ENCODE assay signal across 8 cellular contexts in the genomic region with DNA sequence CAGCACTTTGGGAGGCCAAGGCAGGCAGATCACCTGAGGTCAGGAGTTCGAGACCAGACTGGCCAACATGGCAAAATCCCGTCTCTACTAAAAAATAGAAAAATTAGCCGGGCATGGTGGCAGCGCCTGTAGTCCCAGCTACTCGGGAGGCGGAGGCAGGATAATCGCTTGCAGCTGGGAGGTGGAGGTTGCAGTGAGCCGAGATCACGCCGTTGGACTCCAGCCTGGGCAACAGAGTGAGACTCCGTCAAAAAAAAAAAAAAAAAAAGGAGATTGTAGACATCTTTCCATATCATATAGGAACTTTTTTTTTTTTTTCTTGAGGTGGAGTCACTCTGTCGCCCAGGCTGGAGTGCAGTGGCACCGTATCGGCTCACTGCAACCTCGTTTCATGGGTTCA. TPM values are rescaled to one million over a fixed set of nuclear protein-coding genes. Genes with fewer than 3 reads are reported as not detected.
A peak's percentile ranks its signal among the peaks of the same experiment; 100 is the strongest.
DNase-seq lines count a peak whose midpoint lies in the region; ATAC-seq and TF ChIP-seq lines count a peak whose summit lies in the region.
"Not testable (repeated sequence)": the region's sequence is repeated elsewhere in the genome, so short reads cannot be mapped to it uniquely, and the experiment has no call there.

No MANE protein-coding gene starts in this region.

- in situ Hi-C loops in astrocyte of the spinal cord (cut with HindIII; ENCODE audit: low sequenced_read_pairs), result not testable (repeated sequence)

- TF ChIP-seq CTCF in Calu3 (IDR thresholded peaks at IDR 0.05; ENCODE audit: unreplicated experiment); astrocyte of the spinal cord (IDR thresholded peaks at IDR 0.05; ENCODE audit: low read depth, low read length); esophagus muscularis mucosa (IDR thresholded peaks at IDR 0.05); right lobe of liver (IDR thresholded peaks at IDR 0.05); upper lobe of left lung (IDR thresholded peaks at IDR 0.05): not testable (repeated sequence)

- peaks cover 25% of the 10 kb centered on the region for H3K36me3 Mint-ChIP-seq in Calu3 (ENCODE audit: insufficient read depth, unreplicated experiment)
- H3K36me3 Mint-ChIP-seq in activated CD4-positive, alpha-beta T cell treated with anti-CD3 and anti-CD28 coated beads, Interleukin-2, amount 10 ng/mL, durations not matched to agents 24 days and 14 days (ENCODE audit: low read depth), result not testable (repeated sequence)

- H3K4me3 ChIP-seq in MG63 (peak overlapping the region; percentile 70), astrocyte of the spinal cord (ENCODE audit: low read depth, low read length) (peak overlapping the region; percentile 69), esophagus muscularis mucosa (peak overlapping the region; percentile 83 to 98 (median 87)), right lobe of liver (peak overlapping the region; percentile 88 to 90 (median 90)), upper lobe of left lung (peak overlapping the region in 3 of 4 donors; percentile 75 to 95 (median 94))

- peaks cover 11% of the 10 kb centered on the region for H3K4me1 Mint-ChIP-seq in Calu3 (ENCODE audit: low read depth, unreplicated experiment)
- H3K4me1 Mint-ChIP-seq in activated CD4-positive, alpha-beta T cell treated with anti-CD3 and anti-CD28 coated beads, Interleukin-2, amount 10 ng/mL, durations not matched to agents 24 days and 14 days, result peaks cover 12% of the 10 kb centered on the region

- WGBS in esophagus muscularis mucosa, result 79% methylated on average over 15 of the region's 15 CpGs
- 78% methylated on average over 10 of the region's 15 CpGs for WGBS in right lobe of liver (ENCODE audit: insufficient coverage, low coverage, low lambda C conversion rate, missing lambda C conversion rate)
- 87 to 88% methylated on average over 15 of the region's 15 CpGs for WGBS in upper lobe of left lung, 2 donors

- not testable (repeated sequence) for H3K27ac Mint-ChIP-seq in Calu3 (ENCODE audit: unreplicated experiment)
- H3K27ac Mint-ChIP-seq in activated CD4-positive, alpha-beta T cell treated with anti-CD3 and anti-CD28 coated beads, Interleukin-2, amount 10 ng/mL, durations not matched to agents 24 days and 14 days, result peak overlapping the region; percentile 95

- peaks cover 19 to 36% (median 31%) of the 10 kb centered on the region in 4 donors for H3K4me1 ChIP-seq in esophagus muscularis mucosa
- peaks cover 0 to 26% (median 3%) of the 10 kb centered on the region in 4 donors for H3K4me1 ChIP-seq in right lobe of liver
- peaks cover 18 to 30% (median 21%) of the 10 kb centered on the region in 4 donors for H3K4me1 ChIP-seq in upper lobe of left lung

- TF ChIP-seq POLR2A in esophagus muscularis mucosa (IDR thresholded peaks at IDR 0.05; ENCODE audit: low read depth); right lobe of liver (IDR thresholded peaks at IDR 0.05); upper lobe of left lung (IDR thresholded peaks at IDR 0.05): not testable (repeated sequence)

- CTCF ChIA-PET in Calu3 (lab: Charles Lee), result not testable (repeated sequence)

- H3K27ac ChIP-seq in esophagus muscularis mucosa (replicated peaks in 1 of 4) (peak overlapping the region; percentile 96 to 98 (median 97)), right lobe of liver (peak overlapping the region in 2 of 3 donors; percentile 88 to 91), upper lobe of left lung (peak overlapping the region; percentile 89 to 98 (median 92))

- not testable (repeated sequence) for ATAC-seq in right lobe of liver; upper lobe of left lung (ENCODE audit: low FRiP score in 2 of 2)

- H3K36me3 ChIP-seq in MG63, esophagus muscularis mucosa, right lobe of liver, upper lobe of left lung: not testable (repeated sequence)

- H3K27me3 Mint-ChIP-seq in Calu3 (ENCODE audit: unreplicated experiment); activated CD4-positive, alpha-beta T cell treated with anti-CD3 and anti-CD28 coated beads, Interleukin-2, amount 10 ng/mL, durations not matched to agents 24 days and 14 days: not testable (repeated sequence)

- H3K9me3 ChIP-seq in MG63, esophagus muscularis mucosa, right lobe of liver, upper lobe of left lung: not testable (repeated sequence)

- peak overlapping the region; percentile 90 for H3K4me3 Mint-ChIP-seq in Calu3 (ENCODE audit: low read depth, unreplicated experiment)
- H3K4me3 Mint-ChIP-seq in activated CD4-positive, alpha-beta T cell treated with anti-CD3 and anti-CD28 coated beads, Interleukin-2, amount 10 ng/mL, durations not matched to agents 24 days and 14 days, result peak overlapping the region; percentile 96

- not testable (repeated sequence) for BruUV-seq in Calu3 (replicated peaks; lab: Mats Ljungman, UMichigan)

- H3K9me3 Mint-ChIP-seq in Calu3 (ENCODE audit: low read depth, unreplicated experiment); activated CD4-positive, alpha-beta T cell treated with anti-CD3 and anti-CD28 coated beads, Interleukin-2, amount 10 ng/mL, durations not matched to agents 24 days and 14 days: not testable (repeated sequence)

- not testable (repeated sequence) for H3K27me3 ChIP-seq in MG63, esophagus muscularis mucosa, right lobe of liver, upper lobe of left lung

- TF ChIP-seq EP300 in esophagus muscularis mucosa (IDR thresholded peaks at IDR 0.05); upper lobe of left lung (IDR thresholded peaks at IDR 0.05): not testable (repeated sequence)

- intact Hi-C loops in Calu3 (cut with micrococcal nuclease; ENCODE audit: unreplicated experiment); activated CD4-positive, alpha-beta T cell treated with anti-CD3 and anti-CD28 coated beads, Interleukin-2, amount 10 ng/mL, durations not matched to agents 24 days and 14 days (cut with micrococcal nuclease); esophagus muscularis mucosa (cut with DNase I); right lobe of liver (cut with DNase I); posterior vena cava (cut with DNase I): not testable (repeated sequence)

- DNase-seq in Calu3; MG63; activated CD4-positive, alpha-beta T cell treated with anti-CD3 and anti-CD28 coated beads, Interleukin-2, amount 10 ng/mL, durations not matched to agents 24 days and 14 days; astrocyte of the spinal cord (ENCODE audit: low read depth, low spot score); esophagus muscularis mucosa (ENCODE audit: extremely low spot score); upper lobe of left lung: not testable (repeated sequence)
- peak in 1 of 3 donors; percentile 16 for DNase-seq in right lobe of liver
- peak; percentile 43 for DNase-seq in posterior vena cava (ENCODE audit: low spot score)

RNA-seq across cellular contexts. Expression of gene ZBTB42, which starts 13.8 kb away (rescaled TPM):
- total RNA-seq in Calu3 (2022) (11.8 and 13.9 TPM in 2 replicates), esophagus muscularis mucosa (1 to 10 TPM; 2.5 to 6.4 (median 4.9) TPM), right lobe of liver (10 to 100 TPM in 2 of 6 experiments, 1 to 10 TPM in 4; 2.2 to 13.7 (median 3.6) TPM), posterior vena cava (1 to 10 TPM; 3.3 to 3.8 TPM), upper lobe of left lung (10 to 100 TPM; 13.9 to 24.8 (median 20.9) TPM)
- 2.5 and 3.9 TPM in 2 replicates for total RNA-seq in MG63 (2014; rRNA removed; shearing (Covaris generic); ENCODE audit: low replicate concordance)
- 4.9 and 5.5 TPM in 2 replicates for total RNA-seq in activated CD4-positive, alpha-beta T cell treated with anti-CD3 and anti-CD28 coated beads, Interleukin-2, amount 10 ng/mL, durations not matched to agents 24 days and 14 days

RNA-seq across cellular contexts. Expression of gene AKT1, which starts 19.2 kb away (rescaled TPM):
- total RNA-seq in Calu3 (2022) (118 and 120 TPM in 2 replicates), esophagus muscularis mucosa (100 to 1,000 TPM; 162 to 267 (median 187) TPM), right lobe of liver (10 to 100 TPM; 66.7 to 92.1 (median 83.9) TPM), posterior vena cava (100 to 1,000 TPM; 115 to 143 TPM), upper lobe of left lung (100 to 1,000 TPM; 122 to 283 (median 191) TPM)
- total RNA-seq in MG63 (2014; rRNA removed; shearing (Covaris generic); ENCODE audit: low replicate concordance), result 118 and 140 TPM in 2 replicates
- total RNA-seq in activated CD4-positive, alpha-beta T cell treated with anti-CD3 and anti-CD28 coated beads, Interleukin-2, amount 10 ng/mL, durations not matched to agents 24 days and 14 days, result 133 and 143 TPM in 2 replicates

RNA-seq across cellular contexts. Expression of gene CEP170B, which starts 50.4 kb away (rescaled TPM):
- total RNA-seq in Calu3 (2022), result 60.2 and 67.6 TPM in 2 replicates
- total RNA-seq in MG63 (2014; rRNA removed; shearing (Covaris generic); ENCODE audit: low replicate concordance), result 7.5 and 13.6 TPM in 2 replicates
- total RNA-seq in activated CD4-positive, alpha-beta T cell treated with anti-CD3 and anti-CD28 coated beads, Interleukin-2, amount 10 ng/mL, durations not matched to agents 24 days and 14 days, result 8.3 and 9.0 TPM in 2 replicates
- total RNA-seq in esophagus muscularis mucosa, result 10 to 100 TPM; 24.1 to 70.6 (median 45.7) TPM
- total RNA-seq in right lobe of liver, result 10 to 100 TPM; 13.2 to 22.4 (median 16.8) TPM
- total RNA-seq in posterior vena cava, result 10 to 100 TPM; 26.8 to 47.0 TPM
- total RNA-seq in upper lobe of left lung, result 10 to 100 TPM; 24.2 to 57.8 (median 35.6) TPM
